ENCODE assay signal across 1 cellular context in the genomic region with DNA sequence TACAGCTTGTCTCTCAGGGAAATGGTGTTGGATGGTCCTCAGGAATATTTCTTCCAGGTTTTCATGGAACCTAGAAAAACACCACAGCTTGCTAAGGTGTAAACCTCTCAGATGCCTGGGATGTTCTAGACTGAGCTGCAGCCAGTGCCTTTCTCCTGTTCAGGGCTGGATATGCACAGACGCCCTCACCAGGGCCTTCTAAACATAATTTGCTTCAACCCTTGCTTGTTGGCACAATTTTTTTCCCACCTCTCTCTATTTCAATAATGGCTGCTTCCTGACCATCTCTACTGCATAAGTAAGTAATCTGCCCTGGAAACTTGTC.
TF ChIP-seq lines count a peak whose summit lies in the region.

No MANE protein-coding gene starts in this region.

TF ChIP-seq in H1, 55 proteins besides CTCF, POLR2A, EP300 and RAD21 (continued from another document):
- TF ChIP-seq, protein P1, sequence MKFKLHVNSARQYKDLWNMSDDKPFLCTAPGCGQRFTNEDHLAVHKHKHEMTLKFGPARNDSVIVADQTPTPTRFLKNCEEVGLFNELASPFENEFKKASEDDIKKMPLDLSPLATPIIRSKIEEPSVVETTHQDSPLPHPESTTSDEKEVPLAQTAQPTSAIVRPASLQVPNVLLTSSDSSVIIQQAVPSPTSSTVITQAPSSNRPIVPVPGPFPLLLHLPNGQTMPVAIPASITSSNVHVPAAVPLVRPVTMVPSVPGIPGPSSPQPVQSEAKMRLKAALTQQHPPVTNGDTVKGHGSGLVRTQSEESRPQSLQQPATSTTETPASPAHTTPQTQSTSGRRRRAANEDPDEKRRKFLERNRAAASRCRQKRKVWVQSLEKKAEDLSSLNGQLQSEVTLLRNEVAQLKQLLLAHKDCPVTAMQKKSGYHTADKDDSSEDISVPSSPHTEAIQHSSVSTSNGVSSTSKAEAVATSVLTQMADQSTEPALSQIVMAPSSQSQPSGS (IDR thresholded peaks at IDR 0.05; ENCODE audit: low read length): no peak
- TF ChIP-seq HDAC2 (IDR thresholded peaks at IDR 0.05; ENCODE audit: borderline replicate concordance in 1 of 2, low read depth in 2 of 2, low read length in 2 of 2) (no peak), RFX5 (IDR thresholded peaks at IDR 0.05; ENCODE audit: borderline replicate concordance, low read depth, low read length) (no peak)
